Comparison of ENCODE assay signal across 25 cellular contexts in genomic region chr3:172811099-172811498, GRCh38.
DNase-seq lines count a peak whose midpoint lies in the region; ATAC-seq, FAIRE-seq and TF ChIP-seq lines count a peak whose summit lies in the region.
"Had no signal": no experiment of that assay in that cellular context is flagged by ENCODE, and none has a peak within 500 bp of the region (broad histone marks: within the 10 kb centered on the region; RNA-seq: fewer than 3 reads in every experiment).

No MANE protein-coding gene starts in this region.

- H3K27ac ChIP-seq in IMR-90 (ENCODE audit: insufficient read depth, low read length) (no peak overlapping the region), K562 (ENCODE audit: extremely low read depth, low read depth, low read length) (no peak overlapping the region), HepG2 (ENCODE audit: extremely low read length, insufficient read depth, low read length) (no peak overlapping the region)
- H3K27ac ChIP-seq: HL-60 had no signal

- H2BK120ac ChIP-seq in IMR-90 (ENCODE audit: low read depth, low read length): no peak overlapping the region

- H3K9me3 ChIP-seq in IMR-90 (ENCODE audit: control insufficient read depth, insufficient read depth, low read length): no peaks in the 10 kb centered on the region
- H3K9me3 ChIP-seq in K562 (replicated peaks; ENCODE audit: control insufficient read depth, insufficient read depth, low read depth, low read length): no peaks in the 10 kb centered on the region
- H3K9me3 ChIP-seq in HepG2 (ENCODE audit: low read length): no peaks in the 10 kb centered on the region
- H3K9me3 ChIP-seq: BE2C had no signal

- TF ChIP-seq EP300 in K562 (IDR thresholded peaks at IDR 0.05; ENCODE audit: low read length) (no peak), HepG2 (IDR thresholded peaks at IDR 0.05; ENCODE audit: low read depth in 2 of 2, low read length in 2 of 2) (no peak), HepG2 (CRISPR knock-in tag; IDR thresholded peaks at IDR 0.05; ENCODE audit: borderline replicate concordance) (no peak)

- H2AK5ac ChIP-seq in IMR-90 (ENCODE audit: low read depth, low read length): no peak overlapping the region

- TF ChIP-seq RAD21 in IMR-90 (IDR thresholded peaks at IDR 0.05; ENCODE audit: low read length) (no peak), K562 (CRISPR knock-in tag; conservative IDR thresholded peaks at IDR 0.05 in 1 of 2, IDR thresholded peaks at IDR 0.05 in 1 of 2) (no peak), HepG2 (CRISPR knock-in tag; IDR thresholded peaks at IDR 0.05) (no peak)

- dilution Hi-C loops in IMR-90 (cut with HindIII; ENCODE audit: low sequenced_read_pairs, unreplicated experiment): no loop called here

- FAIRE-seq in A204.1 (lab: Jason Lieb, UNC) (peak; percentile 73), K562 (lab: Jason Lieb, UNC) (no peak), HepG2 (lab: Jason Lieb, UNC) (no peak)
- FAIRE-seq: GM12891 had no signal

- no peaks in the 10 kb centered on the region for H3K9me1 ChIP-seq in IMR-90 (ENCODE audit: insufficient read depth, low read length)
- no peaks in the 10 kb centered on the region for H3K9me1 ChIP-seq in K562 (ENCODE audit: control insufficient read depth, insufficient read depth, low read length)

- H3K18ac ChIP-seq in IMR-90 (ENCODE audit: low read depth, low read length): no peak overlapping the region

- H3K56ac ChIP-seq in IMR-90 (ENCODE audit: extremely low read depth, insufficient read depth, low read length): no peak overlapping the region

- H3K4me2 ChIP-seq in IMR-90 (ENCODE audit: low read depth, low read length) (no peak overlapping the region), K562 (ENCODE audit: insufficient read depth, low read length) (no peak overlapping the region), HepG2 (ENCODE audit: low read depth, low read length) (no peak overlapping the region)
- H3K4me2 ChIP-seq: GM23338 had no signal

- CTCF ChIA-PET in IMR-90 (lab: Yijun Ruan, JAX) (no interaction called here), K562 (lab: Yijun Ruan, JAX; ENCODE audit: low intra/inter-chr PET ratio) (no interaction called here), HepG2 (lab: Yijun Ruan, JAX; ENCODE audit: low intra/inter-chr PET ratio, low total read pairs) (no interaction called here)

- H2AK9ac ChIP-seq in IMR-90 (replicated peaks; ENCODE audit: low read depth, low read length, poor library complexity): no peak overlapping the region

- TF ChIP-seq POLR2A in IMR-90 (IDR thresholded peaks at IDR 0.05; ENCODE audit: low read depth, low read length): no peak
- no peak for TF ChIP-seq POLR2A in K562 (conservative IDR thresholded peaks at IDR 0.05)
- no peak for TF ChIP-seq POLR2A in HepG2 (IDR thresholded peaks at IDR 0.05; ENCODE audit: insufficient read depth in 1 of 2, low read depth in 2 of 2, low read length in 2 of 2)

- ATAC-seq in IMR-90 (ENCODE audit: low read depth) (no peak), K562 (no peak), HepG2 (no peak), GM21528 (IDR thresholded peaks at IDR 0.05; ENCODE audit: low FRiP score, unreplicated experiment) (no peak), HG02981 (IDR thresholded peaks at IDR 0.05; ENCODE audit: unreplicated experiment) (no peak)
- ATAC-seq: GM23338, HCT116 had no signal

- H3K79me1 ChIP-seq in IMR-90 (ENCODE audit: low read depth in 1 of 2, low read length in 2 of 2): peaks cover 5 to 9% of the 10 kb centered on the region in 2 experiments

- H3K79me2 ChIP-seq in K562 (ENCODE audit: control insufficient read depth, insufficient read depth, low read length) (no peaks in the 10 kb centered on the region), HepG2 (ENCODE audit: insufficient read depth, low read length) (no peaks in the 10 kb centered on the region)

- BruUV-seq in IMR-90 (replicated peaks; lab: Mats Ljungman, UMichigan) (no TSS peak), K562 (replicated peaks; lab: Mats Ljungman, UMichigan) (no TSS peak), HepG2 (replicated peaks; lab: Mats Ljungman, UMichigan) (no TSS peak)

- H2BK15ac ChIP-seq in IMR-90 (ENCODE audit: low read depth, low read length): no peak overlapping the region

- 100% methylated on average over 1 of the region's 4 CpGs; no CpG with 5 or more reads in 1 of the 2 experiments for WGBS in IMR-90 (ENCODE audit: extremely low coverage in 2 of 2, insufficient read length in 1 of 2), 2 experiments
- 93% methylated on average over 4 of the region's 4 CpGs for WGBS in K562 (ENCODE audit: insufficient coverage, low coverage, missing lambda C conversion rate)
- WGBS in HepG2 (ENCODE audit: low lambda C conversion rate): 98% methylated on average over 4 of the region's 4 CpGs

- H4K91ac ChIP-seq in IMR-90 (ENCODE audit: insufficient read depth, low read depth, low read length): no peak overlapping the region

- DNase-seq in IMR-90: no peak
- no peak for DNase-seq in K562 (ENCODE audit: extremely low read depth in 1 of 4, low spot score in 3 of 4)
- no peak for DNase-seq in HepG2 (ENCODE audit: low spot score)
- DNase-seq in NCI-H2171 (lab: John Stamatoyannopoulos, UW): no peak
- DNase-seq: 8988T; ACHN; BE2C; C1 segment of cervical spinal cord; CD4-positive, CD25-positive, alpha-beta regulatory T cell; CD8-positive, alpha-beta memory T cell; COR-L47; DMS 273 treated with DMSO at 0.1 percent for 48 hours; DMS53; DND-41; EL; H7; HFFc6; KG1 had no signal

- H3K9ac ChIP-seq in IMR-90 (ENCODE audit: low read depth, low read length) (no peak overlapping the region), K562 (ENCODE audit: insufficient read depth in 1 of 2, low read depth in 2 of 2, low read length in 2 of 2) (no peak overlapping the region), HepG2 (ENCODE audit: insufficient read depth, low read depth, low read length) (no peak overlapping the region)

- no peak overlapping the region for H2BK5ac ChIP-seq in IMR-90 (ENCODE audit: low read depth, low read length, poor library complexity, severe bottlenecking)

- no peaks in the 10 kb centered on the region for H3K36me3 ChIP-seq in IMR-90 (ENCODE audit: control insufficient read depth, insufficient read depth, low read length)
- peaks cover 62% of the 10 kb centered on the region for H3K36me3 ChIP-seq in K562 (ENCODE audit: control insufficient read depth, insufficient read depth, low read length)
- peaks cover 4 to 40% of the 10 kb centered on the region in 2 experiments for H3K36me3 ChIP-seq in HepG2 (replicated peaks in 1 of 2; ENCODE audit: control insufficient read depth in 1 of 2, insufficient read depth in 2 of 2, low read length in 2 of 2)

- intact Hi-C loops in IMR-90 (cut with micrococcal nuclease): no loop called here
- intact Hi-C loops in K562 (cut with micrococcal nuclease): no loop called here
- intact Hi-C loops in HepG2 (cut with micrococcal nuclease; ENCODE audit: unreplicated experiment): no loop called here

- POLR2A ChIA-PET in IMR-90 (lab: Charles Lee; ENCODE audit: unreplicated experiment): no interaction called here
- POLR2A ChIA-PET in K562 (lab: Yijun Ruan, JAX): no interaction called here
- POLR2A ChIA-PET in HepG2 (lab: Yijun Ruan, JAX): no interaction called here

- H4K20me1 ChIP-seq in IMR-90 (ENCODE audit: insufficient read depth, low read length): no peaks in the 10 kb centered on the region
- no peaks in the 10 kb centered on the region for H4K20me1 ChIP-seq in K562 (replicated peaks; ENCODE audit: control insufficient read depth, insufficient read depth, low read length)
- 0 out of 2 replicates have a peak, but pooled peaks cover 3% of the 10 kb centered on the region for H4K20me1 ChIP-seq in HepG2 (ENCODE audit: insufficient read depth, low read length)

- no peak overlapping the region for H2BK20ac ChIP-seq in IMR-90 (ENCODE audit: low read depth, low read length)

- no peak overlapping the region for H3K4ac ChIP-seq in IMR-90 (ENCODE audit: low read depth, low read length)

- H3K23ac ChIP-seq in IMR-90 (ENCODE audit: low read depth, low read length): no peak overlapping the region

- H3K4me3 ChIP-seq in IMR-90 (ENCODE audit: insufficient read depth, low read depth, low read length): no peak overlapping the region
- no peak overlapping the region for H3K4me3 ChIP-seq in K562
- no peak overlapping the region for H3K4me3 ChIP-seq in HepG2 (replicated peaks in 1 of 3; ENCODE audit: insufficient read depth in 1 of 3, low read depth in 2 of 3, low read length in 3 of 3)
- H3K4me3 ChIP-seq: GM23338 had no signal

- in situ Hi-C loops in IMR-90 (cut with MboI; ENCODE audit: low sequenced_read_pairs) (no loop called here), K562 (cut with MboI) (no loop called here), HepG2 (cut with HindIII; ENCODE audit: extremely low pct_ligation_motif_present, low pct_unique_long_range_greater_than_20kb) (no loop called here)

- no peak overlapping the region for H3K14ac ChIP-seq in IMR-90 (replicated peaks; ENCODE audit: low read depth, low read length)

- H3K4me1 ChIP-seq in IMR-90 (ENCODE audit: control insufficient read depth, insufficient read depth, low read length): no peaks in the 10 kb centered on the region
- no peaks in the 10 kb centered on the region for H3K4me1 ChIP-seq in K562 (replicated peaks in 1 of 2; ENCODE audit: control insufficient read depth in 2 of 2, insufficient read depth in 2 of 2, low read length in 2 of 2)
- H3K4me1 ChIP-seq in HepG2 (ENCODE audit: insufficient read depth, low read length): no peaks in the 10 kb centered on the region

- no peaks in the 10 kb centered on the region for H3K27me3 ChIP-seq in IMR-90 (ENCODE audit: control insufficient read depth, insufficient read depth, low read length)
- no peaks in the 10 kb centered on the region for H3K27me3 ChIP-seq in K562 (ENCODE audit: control insufficient read depth in 2 of 2, insufficient read depth in 2 of 2, low read length in 2 of 2)
- no peaks in the 10 kb centered on the region for H3K27me3 ChIP-seq in HepG2 (ENCODE audit: control insufficient read depth in 1 of 2, insufficient read depth in 2 of 2, low read length in 2 of 2)
- H3K27me3 ChIP-seq: BE2C had no signal

- H4K8ac ChIP-seq in IMR-90 (ENCODE audit: low read depth in 2 of 2, low read length in 2 of 2): no peak overlapping the region

- no peak for TF ChIP-seq CTCF in IMR-90 (conservative IDR thresholded peaks at IDR 0.05; ENCODE audit: low read depth, low read length)
- TF ChIP-seq CTCF in K562 (IDR thresholded peaks at IDR 0.05 in 2 of 3, conservative IDR thresholded peaks at IDR 0.05 in 1 of 3; ENCODE audit: insufficient read depth in 2 of 3, low read depth in 1 of 3, low read length in 3 of 3): no peak
- TF ChIP-seq CTCF in HepG2 (CRISPR knock-in tag; IDR thresholded peaks at IDR 0.05): no peak

- H4K5ac ChIP-seq in IMR-90 (ENCODE audit: low read depth, low read length): no peak overlapping the region

- H2AFZ ChIP-seq in IMR-90 (replicated peaks; ENCODE audit: low read length, poor library complexity): no peak overlapping the region
- H2AFZ ChIP-seq in K562 (ENCODE audit: low read depth, low read length): no peak overlapping the region
- H2AFZ ChIP-seq in HepG2 (ENCODE audit: low read length): no peak overlapping the region
- H2AFZ ChIP-seq: GM23338 had no signal

TF ChIP-seq in IMR-90, 13 proteins besides CTCF, POLR2A, EP300 and RAD21 (continues in another document):
- TF ChIP-seq RCOR1 (IDR thresholded peaks at IDR 0.05; ENCODE audit: insufficient replicate concordance, low read length): no peak

TF ChIP-seq in K562, 482 proteins besides CTCF, POLR2A, EP300 and RAD21 (continues in another document):
- TF ChIP-seq SNIP1 (IDR thresholded peaks at IDR 0.05; ENCODE audit: low read depth): no peak

TF ChIP-seq in HepG2, 621 proteins besides CTCF, POLR2A, EP300 and RAD21 (continues in another document):
- TF ChIP-seq NKX3-1 (CRISPR knock-in tag; IDR thresholded peaks at IDR 0.05) (no peak), MAFF (IDR thresholded peaks at IDR 0.05; ENCODE audit: low read depth, low read length) (peak; percentile 83)
